9 cellular contexts compared by ENCODE assay signal in genomic region chr2:11750917-11751316, GRCh38. TPM values are rescaled to one million over a fixed set of nuclear protein-coding genes. Genes with fewer than 3 reads are reported as not detected.
DNase-seq lines count a peak whose midpoint lies in the region; ATAC-seq and TF ChIP-seq lines count a peak whose summit lies in the region.
"Had no signal": no experiment of that assay in that cellular context is flagged by ENCODE, and none has a peak within 500 bp of the region (broad histone marks: within the 10 kb centered on the region; RNA-seq: fewer than 3 reads in every experiment).

No MANE protein-coding gene starts in this region.

- no peak overlapping the region for H2AFZ ChIP-seq in SU-DHL-6 (ENCODE audit: low read depth, low read length, severe bottlenecking)

- TF ChIP-seq CTCF in SU-DHL-6 (IDR thresholded peaks at IDR 0.05; ENCODE audit: insufficient read depth, low read length, poor library complexity, severe bottlenecking): no peak

- H3K9me3 ChIP-seq in SU-DHL-6 (ENCODE audit: insufficient read depth, low read length): no peaks in the 10 kb centered on the region
- H3K9me3 ChIP-seq in esophagus (ENCODE audit: control insufficient read depth in 2 of 2, insufficient read depth in 1 of 2, low read depth in 1 of 2, low read length in 1 of 2): no peaks in the 10 kb centered on the region

- DNase-seq in T-helper 1 cell (no peak), EL (no peak), pons (ENCODE audit: low spot score) (no peak)
- DNase-seq in stimulated activated naive B cell treated with anti-CD40 and anti-IgM and Interleukin-4, amounts not matched to agents 10 μg/mL and 1 μg/mL and 100 μg/mL, for 72 hours: no peak
- DNase-seq: NCI-H1105 treated with DMSO at 0.1 percent for 48 hours had no signal

- H3K9ac ChIP-seq in SU-DHL-6 (ENCODE audit: low read length): peak overlapping the region; percentile 89

- peaks cover 73% of the 10 kb centered on the region for H3K79me2 ChIP-seq in SU-DHL-6 (ENCODE audit: insufficient read depth, low read length)

- H3K36me3 ChIP-seq in SU-DHL-6 (ENCODE audit: low read length) (no peaks in the 10 kb centered on the region; the same call in 1 of the 2 replicates), esophagus (ENCODE audit: control insufficient read depth in 2 of 2, insufficient read depth in 2 of 2, low read length in 1 of 2) (peaks cover 0 to 3% of the 10 kb centered on the region in 2 donors)

- H3K4me1 Mint-ChIP-seq in T-helper 1 cell treated with Interleukin-12 subunit alpha and Interleukin-12 subunit beta and Interleukin-4 antibody, amounts not matched to agents 30 μg/mL and 1 μg/mL, for 36 hours (ENCODE audit: low read depth): peaks cover 75% of the 10 kb centered on the region
- H3K4me1 Mint-ChIP-seq in stimulated activated naive B cell treated with anti-CD40 and anti-IgM and Interleukin-4, amounts not matched to agents 10 μg/mL and 1 μg/mL and 100 μg/mL, for 72 hours: peaks cover 64 to 85% of the 10 kb centered on the region in 2 donors

- no peaks in the 10 kb centered on the region for H3K9me3 Mint-ChIP-seq in T-helper 1 cell treated with Interleukin-12 subunit alpha and Interleukin-12 subunit beta and Interleukin-4 antibody, amounts not matched to agents 30 μg/mL and 1 μg/mL, for 36 hours
- no peaks in the 10 kb centered on the region for H3K9me3 Mint-ChIP-seq in stimulated activated naive B cell treated with anti-CD40 and anti-IgM and Interleukin-4, amounts not matched to agents 10 μg/mL and 1 μg/mL and 100 μg/mL, for 72 hours

- peak overlapping the region; percentile 91 for H3K27ac Mint-ChIP-seq in T-helper 1 cell treated with Interleukin-12 subunit alpha and Interleukin-12 subunit beta and Interleukin-4 antibody, amounts not matched to agents 30 μg/mL and 1 μg/mL, for 36 hours
- H3K27ac Mint-ChIP-seq in stimulated activated naive B cell treated with anti-CD40 and anti-IgM and Interleukin-4, amounts not matched to agents 10 μg/mL and 1 μg/mL and 100 μg/mL, for 72 hours: peak overlapping the region; percentile 85

- ATAC-seq in stimulated activated naive B cell treated with anti-CD40 and anti-IgM and Interleukin-4, amounts not matched to agents 10 μg/mL and 1 μg/mL and 100 μg/mL, for 72 hours (replicated peaks): no peak
- ATAC-seq in GM21528 (IDR thresholded peaks at IDR 0.05; ENCODE audit: low FRiP score, unreplicated experiment): no peak

- peaks cover 9% of the 10 kb centered on the region for H3K36me3 Mint-ChIP-seq in T-helper 1 cell treated with Interleukin-12 subunit alpha and Interleukin-12 subunit beta and Interleukin-4 antibody, amounts not matched to agents 30 μg/mL and 1 μg/mL, for 36 hours (ENCODE audit: low read depth)
- H3K36me3 Mint-ChIP-seq in stimulated activated naive B cell treated with anti-CD40 and anti-IgM and Interleukin-4, amounts not matched to agents 10 μg/mL and 1 μg/mL and 100 μg/mL, for 72 hours: peaks cover 13 to 15% of the 10 kb centered on the region in 2 donors

- no peaks in the 10 kb centered on the region for H3K27me3 Mint-ChIP-seq in T-helper 1 cell treated with Interleukin-12 subunit alpha and Interleukin-12 subunit beta and Interleukin-4 antibody, amounts not matched to agents 30 μg/mL and 1 μg/mL, for 36 hours (ENCODE audit: low read depth)
- H3K27me3 Mint-ChIP-seq in stimulated activated naive B cell treated with anti-CD40 and anti-IgM and Interleukin-4, amounts not matched to agents 10 μg/mL and 1 μg/mL and 100 μg/mL, for 72 hours: no peaks in the 10 kb centered on the region

- H3K4me1 ChIP-seq in esophagus (ENCODE audit: control insufficient read depth in 2 of 2, insufficient read depth in 2 of 2, low read length in 1 of 2): peaks cover 6 to 22% of the 10 kb centered on the region in 2 donors

- H3K27ac ChIP-seq in SU-DHL-6 (ENCODE audit: low read depth, low read length): peak overlapping the region; percentile 98
- H3K27ac ChIP-seq in esophagus (ENCODE audit: low read depth in 2 of 2, low read length in 1 of 2): peak overlapping the region; percentile 27 to 67

- H3K9me2 ChIP-seq in SU-DHL-6 (replicated peaks; ENCODE audit: insufficient read depth, low read length): no peaks in the 10 kb centered on the region

- 41 to 42% methylated on average over 7 of the region's 7 CpGs for WGBS in esophagus, 2 donors

- H3K4me3 Mint-ChIP-seq in T-helper 1 cell treated with Interleukin-12 subunit alpha and Interleukin-12 subunit beta and Interleukin-4 antibody, amounts not matched to agents 30 μg/mL and 1 μg/mL, for 36 hours: peak overlapping the region; percentile 32
- peak overlapping the region; percentile 92 to 96 for H3K4me3 Mint-ChIP-seq in stimulated activated naive B cell treated with anti-CD40 and anti-IgM and Interleukin-4, amounts not matched to agents 10 μg/mL and 1 μg/mL and 100 μg/mL, for 72 hours

- H3F3A ChIP-seq in SU-DHL-6 (ENCODE audit: insufficient read depth): peaks cover 69% of the 10 kb centered on the region

- no peaks in the 10 kb centered on the region for H4K20me1 ChIP-seq in SU-DHL-6 (ENCODE audit: low read depth, low read length)

- H3K27me3 ChIP-seq in SU-DHL-6 (ENCODE audit: low read length): no peaks in the 10 kb centered on the region
- no peaks in the 10 kb centered on the region for H3K27me3 ChIP-seq in esophagus (ENCODE audit: control insufficient read depth in 1 of 2, insufficient read depth in 2 of 2, low read length in 2 of 2)

- peak overlapping the region; percentile 81 for H3K4me2 ChIP-seq in SU-DHL-6 (ENCODE audit: low read depth, low read length, poor library complexity, severe bottlenecking)

- H3K4me3 ChIP-seq in SU-DHL-6 (ENCODE audit: insufficient read depth, low read length, poor library complexity, severe bottlenecking) (peak overlapping the region; percentile 24), esophagus (ENCODE audit: low read depth in 1 of 2, low read length in 2 of 2) (peak overlapping the region; percentile 10 to 70)

RNA-seq across cellular contexts. Expression of gene LPIN1, which starts 4.5 kb away (rescaled TPM):
- 10 to 100 TPM; 25.5 to 65.4 TPM for polyA plus RNA-seq in esophagus
